In genomic region chr12:106865685-106866084, GRCh38 we compare ENCODE assay signal across 19 cellular contexts.
DNase-seq lines count a peak whose midpoint lies in the region; FAIRE-seq and TF ChIP-seq lines count a peak whose summit lies in the region.
"Had no signal": no experiment of that assay in that cellular context is flagged by ENCODE, and none has a peak within 500 bp of the region (broad histone marks: within the 10 kb centered on the region; RNA-seq: fewer than 3 reads in every experiment).

No MANE protein-coding gene starts in this region.

- H3K9me3 Mint-ChIP-seq in H9, result no peaks in the 10 kb centered on the region
- H3K9me3 Mint-ChIP-seq in osteocyte (ENCODE audit: unreplicated experiment), result no peaks in the 10 kb centered on the region
- H3K9me3 Mint-ChIP-seq: CD8-positive, alpha-beta T cell had no signal

- H2BK5ac ChIP-seq in H9 (ENCODE audit: insufficient read length, low read length), result no peak overlapping the region

- no peak overlapping the region for H4K91ac ChIP-seq in H9 (ENCODE audit: insufficient read length, low read depth, low read length)

- H3K27ac ChIP-seq in H9 (ENCODE audit: insufficient read length, low read depth, low read length) (no peak overlapping the region), iPS DF 6.9 (ENCODE audit: low read length) (no peak overlapping the region), brain microvascular endothelial cell (no peak overlapping the region)

- H3K9ac ChIP-seq in H9 (ENCODE audit: extremely low read depth, insufficient read length, low read length), result no peak overlapping the region

- no peak overlapping the region for H3K4ac ChIP-seq in H9 (ENCODE audit: low read depth, low read length)

- no peak overlapping the region for H3T11ph ChIP-seq in H9 (ENCODE audit: low read length)

- H3K27me3 Mint-ChIP-seq in H9 (ENCODE audit: low read depth) (no peaks in the 10 kb centered on the region), osteocyte (ENCODE audit: unreplicated experiment) (no peaks in the 10 kb centered on the region)

- H4K5ac ChIP-seq in H9 (ENCODE audit: insufficient read length, low read depth, low read length), result no peak overlapping the region

- no peak overlapping the region for H3K23ac ChIP-seq in H9 (ENCODE audit: insufficient read length, low read depth, low read length)

- H3K79me2 ChIP-seq in H9 (ENCODE audit: insufficient read depth, low read length), result no peaks in the 10 kb centered on the region

- H2BK120ac ChIP-seq in H9 (ENCODE audit: low read depth, low read length, poor library complexity, severe bottlenecking), result no peak overlapping the region

- H3K27me3 ChIP-seq in H9 (ENCODE audit: insufficient read depth, low read length), result no peaks in the 10 kb centered on the region
- no peaks in the 10 kb centered on the region for H3K27me3 ChIP-seq in bronchial epithelial cell (ENCODE audit: control insufficient read depth, insufficient read depth, low read length)
- H3K27me3 ChIP-seq in iPS DF 6.9 (ENCODE audit: control insufficient read depth, insufficient read depth, low read length), result no peaks in the 10 kb centered on the region
- no peaks in the 10 kb centered on the region for H3K27me3 ChIP-seq in brain microvascular endothelial cell (replicated peaks)

- H3K9me3 ChIP-seq in H9 (ENCODE audit: control insufficient read depth, low read depth, low read length) (no peaks in the 10 kb centered on the region), iPS DF 6.9 (ENCODE audit: control insufficient read depth, insufficient read depth, low read length) (no peaks in the 10 kb centered on the region)

- H2BK20ac ChIP-seq in H9 (ENCODE audit: low read depth, low read length, poor library complexity, severe bottlenecking), result no peak overlapping the region

- no peaks in the 10 kb centered on the region for H3K23me2 ChIP-seq in H9 (ENCODE audit: insufficient read length, low read depth, low read length, poor library complexity, severe bottlenecking)

- DNase-seq in H9, result peak; percentile 57
- DNase-seq in bronchial epithelial cell (ENCODE audit: low read depth), result peak; percentile 8
- DNase-seq in iPS DF 6.9 (ENCODE audit: low read depth, low spot score), result peak; percentile 18
- DNase-seq in osteocyte (ENCODE audit: extremely low spot score, unreplicated experiment), result no peak
- no peak for DNase-seq in brain microvascular endothelial cell
- DNase-seq in HK-2 (ENCODE audit: unreplicated experiment), result no peak
- DNase-seq in stimulated activated naive CD4-positive, alpha-beta T cell treated with Interleukin-2 at 50 U/mL for 16 hours (lab: John Stamatoyannopoulos, UW), result no peak
- no peak for DNase-seq in GM19238 (ENCODE audit: insufficient read length, low spot score)
- DNase-seq: ACHN; CD8-positive, alpha-beta T cell; DND-41; GF-D8; MV-4-11; NCI-H1436; NCI-H2029 treated with DMSO at 0.1 percent for 48 hours; NCI-H510A treated with DMSO at 0.1 percent for 48 hours; SHP77 treated with DMSO at 0.1 percent for 48 hours had no signal

- no peak overlapping the region for H4K8ac ChIP-seq in H9 (replicated peaks; ENCODE audit: insufficient read length, low read depth, low read length)

- H3K4me3 ChIP-seq in bronchial epithelial cell (ENCODE audit: low read depth, low read length) (no peak overlapping the region), iPS DF 6.9 (ENCODE audit: low read length) (no peak overlapping the region), brain microvascular endothelial cell (ENCODE audit: low read depth, low read length) (no peak overlapping the region)

- H3K4me1 Mint-ChIP-seq in H9, result peaks cover 19 to 20% of the 10 kb centered on the region in 2 experiments
- peaks cover 63% of the 10 kb centered on the region for H3K4me1 Mint-ChIP-seq in osteocyte (ENCODE audit: unreplicated experiment)
- H3K4me1 Mint-ChIP-seq: B cell had no signal

- in situ Hi-C loops in brain microvascular endothelial cell (cut with HindIII; ENCODE audit: low pct_ligation_motif_present, low sequenced_read_pairs), result no loop called here

- WGBS in H9 (ENCODE audit: extremely low coverage, insufficient read length, low lambda C conversion rate), result no CpG with 5 or more reads among the region's 3 CpGs
- WGBS in iPS DF 6.9 (ENCODE audit: insufficient coverage, insufficient read length), result no CpG with 5 or more reads among the region's 3 CpGs

- H2AFZ ChIP-seq in H9 (ENCODE audit: low read length), result no peak overlapping the region

- no peak overlapping the region; a peak in 1 of 5 replicates for H3K4me3 Mint-ChIP-seq in H9
- no peak overlapping the region for H3K4me3 Mint-ChIP-seq in osteocyte (ENCODE audit: unreplicated experiment)
- H3K4me3 Mint-ChIP-seq: B cell; CD8-positive, alpha-beta T cell had no signal

- no peak for FAIRE-seq in bronchial epithelial cell (lab: Jason Lieb, UNC)
- FAIRE-seq: RCC 7860 had no signal

- H3K27ac Mint-ChIP-seq in H9 (peak overlapping the region in 1 of 3 experiments; percentile 6; a peak in 3 of 7 replicates), osteocyte (ENCODE audit: unreplicated experiment) (peak overlapping the region; percentile 12)
- H3K27ac Mint-ChIP-seq: B cell; CD8-positive, alpha-beta T cell had no signal

- TF ChIP-seq CTCF in H9 (conservative IDR thresholded peaks at IDR 0.05) (no peak), bronchial epithelial cell (IDR thresholded peaks at IDR 0.05; ENCODE audit: insufficient read depth, low read length, severe bottlenecking) (no peak), osteocyte (IDR thresholded peaks at IDR 0.05) (no peak), brain microvascular endothelial cell (IDR thresholded peaks at IDR 0.05; ENCODE audit: low read depth, low read length, missing control alignments) (no peak)

- no peak overlapping the region for H2BK15ac ChIP-seq in H9 (ENCODE audit: low read depth, low read length)

- H3K56ac ChIP-seq in H9 (ENCODE audit: insufficient read length, low read depth, low read length), result no peak overlapping the region

- H2AK5ac ChIP-seq in H9 (ENCODE audit: insufficient read length, low read length), result no peak overlapping the region

- H3K14ac ChIP-seq in H9 (ENCODE audit: insufficient read depth, low read length), result no peak overlapping the region

- H2BK12ac ChIP-seq in H9 (ENCODE audit: insufficient read length, low read depth, low read length), result no peak overlapping the region

- no peak overlapping the region for H3K4me2 ChIP-seq in H9 (ENCODE audit: insufficient read depth, insufficient read length, low read length)

- peaks cover 3 to 6% (median 5%) of the 10 kb centered on the region in 3 experiments; a peak in 4 of 7 replicates for H3K36me3 Mint-ChIP-seq in H9 (ENCODE audit: insufficient read depth in 1 of 3, low read depth in 3 of 3)
- peaks cover 14% of the 10 kb centered on the region for H3K36me3 Mint-ChIP-seq in osteocyte (ENCODE audit: unreplicated experiment)

- H3K36me3 ChIP-seq in bronchial epithelial cell (ENCODE audit: control insufficient read depth, insufficient read depth, low read length) (peaks cover 1% of the 10 kb centered on the region), iPS DF 6.9 (ENCODE audit: control insufficient read depth, insufficient read depth, low read length) (no peaks in the 10 kb centered on the region), brain microvascular endothelial cell (replicated peaks) (no peaks in the 10 kb centered on the region)

- H3K4me1 ChIP-seq in H9 (ENCODE audit: insufficient read depth, low read length) (0 out of 2 replicates have a peak, but pooled peaks cover 3% of the 10 kb centered on the region), iPS DF 6.9 (ENCODE audit: control insufficient read depth, insufficient read depth, low read length) (peaks cover 1% of the 10 kb centered on the region; the same call in 1 of the 2 replicates)

- H4K20me1 ChIP-seq in H9 (ENCODE audit: control insufficient read depth, insufficient read depth, insufficient read length), result no peaks in the 10 kb centered on the region

- H3K18ac ChIP-seq in H9 (ENCODE audit: insufficient read length, low read depth, low read length), result no peak overlapping the region

- no peaks in the 10 kb centered on the region for H3K79me1 ChIP-seq in H9 (ENCODE audit: insufficient read depth, low read depth, low read length, poor library complexity, severe bottlenecking)

Comparison
In these comparisons a context has a peak if more than half of its experiments do, and no peak if none do; other contexts are left out.
1. DNase-seq: peak in H9 (single experiment), bronchial epithelial cell (single experiment) and iPS DF 6.9 (single experiment); none in osteocyte (single experiment), brain microvascular endothelial cell (single experiment), HK-2 (single experiment), stimulated activated naive CD4-positive, alpha-beta T cell treated with Interleukin-2 at 50 U/mL for 16 hours (single experiment) and GM19238 (single experiment).